In the genomic region with DNA sequence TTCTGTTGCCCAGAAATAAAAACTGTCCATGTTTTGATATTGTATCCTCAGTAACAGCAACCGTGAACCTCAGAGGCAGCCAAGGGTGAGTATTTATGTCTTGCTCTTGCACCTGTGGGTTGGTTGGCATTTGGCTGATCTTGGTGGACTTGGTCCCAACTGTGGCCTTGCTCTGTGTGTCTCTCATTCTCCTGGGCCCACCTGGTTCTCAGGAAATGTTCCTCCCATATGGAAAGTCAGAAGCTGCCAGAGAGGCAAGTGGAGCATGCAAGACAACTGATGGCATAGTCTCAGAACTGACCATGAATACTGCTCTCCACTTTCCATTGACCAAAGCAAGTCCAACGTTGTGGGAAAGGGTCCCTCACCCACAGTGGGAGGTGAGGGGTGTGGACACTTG, we compare ENCODE assay signal across 25 cellular contexts. TPM values are rescaled to one million over a fixed set of nuclear protein-coding genes. Genes with fewer than 3 reads are reported as not detected.
DNase-seq lines count a peak whose midpoint lies in the region; ATAC-seq and TF ChIP-seq lines count a peak whose summit lies in the region.
"Had no signal": no experiment of that assay in that cellular context is flagged by ENCODE, and none has a peak within 500 bp of the region (broad histone marks: within the 10 kb centered on the region; RNA-seq: fewer than 3 reads in every experiment).

No MANE protein-coding gene starts in this region.

- no peak for DNase-seq in activated CD4-positive, alpha-beta memory T cell treated with anti-CD3 and anti-CD28 coated beads for 36 hours
- DNase-seq in activated CD4-positive, alpha-beta memory T cell treated with anti-CD3 and anti-CD28 coated beads, Interleukin-2, amount 10 ng/mL, durations not matched to agents 7 days and 5 days, result no peak
- no peak for DNase-seq in activated naive CD4-positive, alpha-beta T cell treated with anti-CD3 and anti-CD28 coated beads, Interleukin-2, amount 50 U/mL, for 72 hours (ENCODE audit: low spot score in 2 of 2)
- no peak for DNase-seq in activated naive CD4-positive, alpha-beta T cell treated with anti-CD3 and anti-CD28 coated beads, Interleukin-2, amount 10 ng/mL, durations not matched to agents 7 days and 5 days
- DNase-seq in activated T-helper 1 cell treated with anti-CD3 and anti-CD28 coated beads, Interleukin-12 subunit alpha, Interleukin-12 subunit beta, Interleukin-2, Interleukin-4 antibody, amounts not matched to agents 30 ng/mL and 10 ng/mL and 1 ng/mL, durations not matched to agents 14 hours and 24 hours and 36 hours (ENCODE audit: low spot score), result no peak
- DNase-seq in cerebellar cortex (ENCODE audit: low spot score) (peak; percentile 60), mesothelial cell of epicardium (ENCODE audit: low spot score in 2 of 2, unreplicated experiment in 2 of 2) (no peak), AML-193 (lab: John Stamatoyannopoulos, UW) (no peak)
- DNase-seq: Caco-2; CD4-positive, alpha-beta T cell; DMS79; EL; GF-D8; Karpas-422; NCI-H1092; NCI-H1417 treated with DMSO at 0.1 percent for 48 hours; NCI-H1694 treated with DMSO at 0.1 percent for 48 hours; NCI-H2081; NCI-H2227 treated with DMSO at 0.1 percent for 48 hours; NCI-H526 treated with DMSO at 0.1 percent for 48 hours; RPMI8226 had no signal

- H3K9me3 Mint-ChIP-seq in activated CD4-positive, alpha-beta memory T cell treated with anti-CD3 and anti-CD28 coated beads for 36 hours, result peaks cover 31% of the 10 kb centered on the region
- H3K9me3 Mint-ChIP-seq in activated CD4-positive, alpha-beta memory T cell treated with anti-CD3 and anti-CD28 coated beads, Interleukin-2, amount 10 ng/mL, durations not matched to agents 7 days and 5 days, result peaks cover 25% of the 10 kb centered on the region
- peaks cover 11 to 20% of the 10 kb centered on the region in 2 donors for H3K9me3 Mint-ChIP-seq in activated naive CD4-positive, alpha-beta T cell treated with anti-CD3 and anti-CD28 coated beads, Interleukin-2, amount 50 U/mL, for 72 hours
- peaks cover 25% of the 10 kb centered on the region for H3K9me3 Mint-ChIP-seq in activated naive CD4-positive, alpha-beta T cell treated with anti-CD3 and anti-CD28 coated beads, Interleukin-2, amount 10 ng/mL, durations not matched to agents 7 days and 5 days
- peaks cover 31% of the 10 kb centered on the region for H3K9me3 Mint-ChIP-seq in activated T-helper 1 cell treated with anti-CD3 and anti-CD28 coated beads, Interleukin-12 subunit alpha, Interleukin-12 subunit beta, Interleukin-2, Interleukin-4 antibody, amounts not matched to agents 30 ng/mL and 10 ng/mL and 1 ng/mL, durations not matched to agents 14 hours and 24 hours and 36 hours
- peaks cover 4% of the 10 kb centered on the region for H3K9me3 Mint-ChIP-seq in mesothelial cell of epicardium

- no peaks in the 10 kb centered on the region for H3K27me3 Mint-ChIP-seq in activated CD4-positive, alpha-beta memory T cell treated with anti-CD3 and anti-CD28 coated beads for 36 hours
- H3K27me3 Mint-ChIP-seq in activated CD4-positive, alpha-beta memory T cell treated with anti-CD3 and anti-CD28 coated beads, Interleukin-2, amount 10 ng/mL, durations not matched to agents 7 days and 5 days, result no peaks in the 10 kb centered on the region
- no peaks in the 10 kb centered on the region for H3K27me3 Mint-ChIP-seq in activated naive CD4-positive, alpha-beta T cell treated with anti-CD3 and anti-CD28 coated beads, Interleukin-2, amount 10 ng/mL, durations not matched to agents 7 days and 5 days
- H3K27me3 Mint-ChIP-seq in activated T-helper 1 cell treated with anti-CD3 and anti-CD28 coated beads, Interleukin-12 subunit alpha, Interleukin-12 subunit beta, Interleukin-2, Interleukin-4 antibody, amounts not matched to agents 30 ng/mL and 10 ng/mL and 1 ng/mL, durations not matched to agents 14 hours and 24 hours and 36 hours (ENCODE audit: insufficient read depth), result no peaks in the 10 kb centered on the region
- no peaks in the 10 kb centered on the region for H3K27me3 Mint-ChIP-seq in mesothelial cell of epicardium (ENCODE audit: low read depth)
- H3K27me3 Mint-ChIP-seq: CD4-positive, alpha-beta T cell had no signal

- TF ChIP-seq CTCF in mesothelial cell of epicardium (IDR thresholded peaks at IDR 0.05; ENCODE audit: unreplicated experiment), result no peak

- H3K4me3 Mint-ChIP-seq in activated CD4-positive, alpha-beta memory T cell treated with anti-CD3 and anti-CD28 coated beads for 36 hours, result peak overlapping the region; percentile 32
- no peak overlapping the region for H3K4me3 Mint-ChIP-seq in activated CD4-positive, alpha-beta memory T cell treated with anti-CD3 and anti-CD28 coated beads, Interleukin-2, amount 10 ng/mL, durations not matched to agents 7 days and 5 days
- no peak overlapping the region for H3K4me3 Mint-ChIP-seq in activated naive CD4-positive, alpha-beta T cell treated with anti-CD3 and anti-CD28 coated beads, Interleukin-2, amount 10 ng/mL, durations not matched to agents 7 days and 5 days
- no peak overlapping the region for H3K4me3 Mint-ChIP-seq in activated T-helper 1 cell treated with anti-CD3 and anti-CD28 coated beads, Interleukin-12 subunit alpha, Interleukin-12 subunit beta, Interleukin-2, Interleukin-4 antibody, amounts not matched to agents 30 ng/mL and 10 ng/mL and 1 ng/mL, durations not matched to agents 14 hours and 24 hours and 36 hours
- no peak overlapping the region for H3K4me3 Mint-ChIP-seq in mesothelial cell of epicardium
- H3K4me3 Mint-ChIP-seq: CD4-positive, alpha-beta T cell had no signal

- POLR2A ChIA-PET in activated CD4-positive, alpha-beta memory T cell treated with anti-CD3 and anti-CD28 coated beads for 36 hours (lab: Charles Lee), result no interaction called here
- POLR2A ChIA-PET in activated CD4-positive, alpha-beta memory T cell treated with anti-CD3 and anti-CD28 coated beads, Interleukin-2, amount 10 ng/mL, durations not matched to agents 7 days and 5 days (lab: Charles Lee), result no interaction called here

- H3K27ac Mint-ChIP-seq in activated CD4-positive, alpha-beta memory T cell treated with anti-CD3 and anti-CD28 coated beads for 36 hours, result peak overlapping the region; percentile 92
- no peak overlapping the region for H3K27ac Mint-ChIP-seq in activated CD4-positive, alpha-beta memory T cell treated with anti-CD3 and anti-CD28 coated beads, Interleukin-2, amount 10 ng/mL, durations not matched to agents 7 days and 5 days
- peak overlapping the region; percentile 81 to 89 for H3K27ac Mint-ChIP-seq in activated naive CD4-positive, alpha-beta T cell treated with anti-CD3 and anti-CD28 coated beads, Interleukin-2, amount 50 U/mL, for 72 hours
- H3K27ac Mint-ChIP-seq in activated naive CD4-positive, alpha-beta T cell treated with anti-CD3 and anti-CD28 coated beads, Interleukin-2, amount 10 ng/mL, durations not matched to agents 7 days and 5 days, result no peak overlapping the region
- H3K27ac Mint-ChIP-seq in activated T-helper 1 cell treated with anti-CD3 and anti-CD28 coated beads, Interleukin-12 subunit alpha, Interleukin-12 subunit beta, Interleukin-2, Interleukin-4 antibody, amounts not matched to agents 30 ng/mL and 10 ng/mL and 1 ng/mL, durations not matched to agents 14 hours and 24 hours and 36 hours, result peak overlapping the region; percentile 50
- H3K27ac Mint-ChIP-seq in mesothelial cell of epicardium, result no peak overlapping the region

- no peak for ATAC-seq in activated naive CD4-positive, alpha-beta T cell treated with anti-CD3 and anti-CD28 coated beads, Interleukin-2, amount 50 U/mL, for 72 hours
- ATAC-seq: HepG2 had no signal

- CTCF ChIA-PET in activated CD4-positive, alpha-beta memory T cell treated with anti-CD3 and anti-CD28 coated beads for 36 hours (lab: Charles Lee), result interaction anchor here (1.2 kb wide), 1 partner anchor 39 kb away, joined by 7 read pairs; no protein-coding TSS in a partner anchor
- CTCF ChIA-PET in activated CD4-positive, alpha-beta memory T cell treated with anti-CD3 and anti-CD28 coated beads, Interleukin-2, amount 10 ng/mL, durations not matched to agents 7 days and 5 days (lab: Charles Lee), result no interaction called here
- CTCF ChIA-PET in activated naive CD4-positive, alpha-beta T cell treated with anti-CD3 and anti-CD28 coated beads, Interleukin-2, amount 10 ng/mL, durations not matched to agents 7 days and 5 days (lab: Charles Lee), result no interaction called here

- intact Hi-C loops in activated CD4-positive, alpha-beta memory T cell treated with anti-CD3 and anti-CD28 coated beads for 36 hours (cut with micrococcal nuclease), result loop anchor here (2.0 to 10.0 kb wide), 4 partner anchors 39 to 315 kb away; partner anchors contain the start of gene ZNF484
- intact Hi-C loops in activated T-helper 1 cell treated with anti-CD3 and anti-CD28 coated beads, Interleukin-12 subunit alpha, Interleukin-12 subunit beta, Interleukin-2, Interleukin-4 antibody, amounts not matched to agents 30 ng/mL and 10 ng/mL and 1 ng/mL, durations not matched to agents 14 hours and 24 hours and 36 hours (cut with micrococcal nuclease), result loop anchor here (5.0 kb wide), 2 partner anchors 50 to 85 kb away; partner anchors contain the start of gene CARD19

- H3K4me1 Mint-ChIP-seq in activated CD4-positive, alpha-beta memory T cell treated with anti-CD3 and anti-CD28 coated beads for 36 hours (ENCODE audit: low read depth), result peaks cover 59% of the 10 kb centered on the region
- peaks cover 59% of the 10 kb centered on the region for H3K4me1 Mint-ChIP-seq in activated CD4-positive, alpha-beta memory T cell treated with anti-CD3 and anti-CD28 coated beads, Interleukin-2, amount 10 ng/mL, durations not matched to agents 7 days and 5 days
- peaks cover 67% of the 10 kb centered on the region for H3K4me1 Mint-ChIP-seq in activated naive CD4-positive, alpha-beta T cell treated with anti-CD3 and anti-CD28 coated beads, Interleukin-2, amount 10 ng/mL, durations not matched to agents 7 days and 5 days
- H3K4me1 Mint-ChIP-seq in activated T-helper 1 cell treated with anti-CD3 and anti-CD28 coated beads, Interleukin-12 subunit alpha, Interleukin-12 subunit beta, Interleukin-2, Interleukin-4 antibody, amounts not matched to agents 30 ng/mL and 10 ng/mL and 1 ng/mL, durations not matched to agents 14 hours and 24 hours and 36 hours (ENCODE audit: low read depth), result peaks cover 54% of the 10 kb centered on the region
- peaks cover 6% of the 10 kb centered on the region for H3K4me1 Mint-ChIP-seq in mesothelial cell of epicardium

- H3K36me3 Mint-ChIP-seq in activated CD4-positive, alpha-beta memory T cell treated with anti-CD3 and anti-CD28 coated beads for 36 hours, result peaks cover 27% of the 10 kb centered on the region
- H3K36me3 Mint-ChIP-seq in activated CD4-positive, alpha-beta memory T cell treated with anti-CD3 and anti-CD28 coated beads, Interleukin-2, amount 10 ng/mL, durations not matched to agents 7 days and 5 days (ENCODE audit: low read depth), result peaks cover 26% of the 10 kb centered on the region
- peaks cover 24 to 39% of the 10 kb centered on the region in 2 donors for H3K36me3 Mint-ChIP-seq in activated naive CD4-positive, alpha-beta T cell treated with anti-CD3 and anti-CD28 coated beads, Interleukin-2, amount 50 U/mL, for 72 hours
- H3K36me3 Mint-ChIP-seq in activated naive CD4-positive, alpha-beta T cell treated with anti-CD3 and anti-CD28 coated beads, Interleukin-2, amount 10 ng/mL, durations not matched to agents 7 days and 5 days, result peaks cover 16% of the 10 kb centered on the region
- H3K36me3 Mint-ChIP-seq in activated T-helper 1 cell treated with anti-CD3 and anti-CD28 coated beads, Interleukin-12 subunit alpha, Interleukin-12 subunit beta, Interleukin-2, Interleukin-4 antibody, amounts not matched to agents 30 ng/mL and 10 ng/mL and 1 ng/mL, durations not matched to agents 14 hours and 24 hours and 36 hours (ENCODE audit: low read depth), result peaks cover 23% of the 10 kb centered on the region
- H3K36me3 Mint-ChIP-seq in mesothelial cell of epicardium, result no peaks in the 10 kb centered on the region

RNA-seq across cellular contexts. Expression of gene NINJ1, which starts 13.6 kb away (rescaled TPM):
- 10 to 100 TPM; 77.9 to 82.0 TPM for total RNA-seq in activated CD4-positive, alpha-beta memory T cell treated with anti-CD3 and anti-CD28 coated beads for 36 hours
- total RNA-seq in activated CD4-positive, alpha-beta memory T cell treated with anti-CD3 and anti-CD28 coated beads, Interleukin-2, amount 10 ng/mL, durations not matched to agents 7 days and 5 days, result 10 to 100 TPM; 36.9 to 37.4 TPM
- 10 to 100 TPM; 81.0 to 84.8 TPM for total RNA-seq in activated naive CD4-positive, alpha-beta T cell treated with anti-CD3 and anti-CD28 coated beads, Interleukin-2, amount 50 U/mL, for 72 hours
- 94.2 and 95.3 TPM in 2 replicates for total RNA-seq in activated T-helper 1 cell treated with anti-CD3 and anti-CD28 coated beads, Interleukin-12 subunit alpha, Interleukin-12 subunit beta, Interleukin-2, Interleukin-4 antibody, amounts not matched to agents 30 ng/mL and 10 ng/mL and 1 ng/mL, durations not matched to agents 14 hours and 24 hours and 36 hours
- total RNA-seq in mesothelial cell of epicardium, result 33.7 to 35.6 TPM (median 34.7 TPM) in 3 replicates

RNA-seq across cellular contexts. Expression of gene WNK2, which starts 36.3 kb away (rescaled TPM):
- 1 to 10 TPM; 1.2 to 1.6 TPM for total RNA-seq in activated CD4-positive, alpha-beta memory T cell treated with anti-CD3 and anti-CD28 coated beads for 36 hours
- under 1 TPM in 1 of 2 experiments, not detected in 1; 0.05 TPM for total RNA-seq in activated CD4-positive, alpha-beta memory T cell treated with anti-CD3 and anti-CD28 coated beads, Interleukin-2, amount 10 ng/mL, durations not matched to agents 7 days and 5 days
- 1 to 10 TPM; 2.6 to 3.8 TPM for total RNA-seq in activated naive CD4-positive, alpha-beta T cell treated with anti-CD3 and anti-CD28 coated beads, Interleukin-2, amount 50 U/mL, for 72 hours
- 2.2 and 3.0 TPM in 2 replicates for total RNA-seq in activated T-helper 1 cell treated with anti-CD3 and anti-CD28 coated beads, Interleukin-12 subunit alpha, Interleukin-12 subunit beta, Interleukin-2, Interleukin-4 antibody, amounts not matched to agents 30 ng/mL and 10 ng/mL and 1 ng/mL, durations not matched to agents 14 hours and 24 hours and 36 hours
- 57.0 to 66.0 TPM (median 57.5 TPM) in 3 replicates for total RNA-seq in mesothelial cell of epicardium
- total RNA-seq: A172, HT1080, SJSA1 had no signal

RNA-seq across cellular contexts. Expression of gene CARD19, which starts 51.6 kb away (rescaled TPM):
- 10 to 100 TPM; 77.9 to 80.0 TPM for total RNA-seq in activated CD4-positive, alpha-beta memory T cell treated with anti-CD3 and anti-CD28 coated beads for 36 hours
- 10 to 100 TPM; 80.4 to 83.5 TPM for total RNA-seq in activated CD4-positive, alpha-beta memory T cell treated with anti-CD3 and anti-CD28 coated beads, Interleukin-2, amount 10 ng/mL, durations not matched to agents 7 days and 5 days
- 10 to 100 TPM; 58.1 to 82.6 TPM for total RNA-seq in activated naive CD4-positive, alpha-beta T cell treated with anti-CD3 and anti-CD28 coated beads, Interleukin-2, amount 50 U/mL, for 72 hours
- 40.5 and 41.7 TPM in 2 replicates for total RNA-seq in activated T-helper 1 cell treated with anti-CD3 and anti-CD28 coated beads, Interleukin-12 subunit alpha, Interleukin-12 subunit beta, Interleukin-2, Interleukin-4 antibody, amounts not matched to agents 30 ng/mL and 10 ng/mL and 1 ng/mL, durations not matched to agents 14 hours and 24 hours and 36 hours
- 19.4 to 22.6 TPM (median 20.1 TPM) in 3 replicates for total RNA-seq in mesothelial cell of epicardium

Comparison
In these comparisons a context has a peak if more than half of its experiments do, and no peak if none do; other contexts are left out.
1. H3K27ac Mint-ChIP-seq: peak in activated CD4-positive, alpha-beta memory T cell treated with anti-CD3 and anti-CD28 coated beads for 36 hours (single experiment), activated naive CD4-positive, alpha-beta T cell treated with anti-CD3 and anti-CD28 coated beads, Interleukin-2, amount 50 U/mL, for 72 hours (2 of 2) and activated T-helper 1 cell treated with anti-CD3 and anti-CD28 coated beads, Interleukin-12 subunit alpha, Interleukin-12 subunit beta, Interleukin-2, Interleukin-4 antibody, amounts not matched to agents 30 ng/mL and 10 ng/mL and 1 ng/mL, durations not matched to agents 14 hours and 24 hours and 36 hours (single experiment); none in activated CD4-positive, alpha-beta memory T cell treated with anti-CD3 and anti-CD28 coated beads, Interleukin-2, amount 10 ng/mL, durations not matched to agents 7 days and 5 days (single experiment), activated naive CD4-positive, alpha-beta T cell treated with anti-CD3 and anti-CD28 coated beads, Interleukin-2, amount 10 ng/mL, durations not matched to agents 7 days and 5 days (single experiment) and mesothelial cell of epicardium (single experiment).
2. RNA of gene WNK2, which starts 36.3 kb away (total RNA-seq): 57.0 to 66.0 TPM in mesothelial cell of epicardium; 2.6 to 3.8 TPM in activated naive CD4-positive, alpha-beta T cell treated with anti-CD3 and anti-CD28 coated beads, Interleukin-2, amount 50 U/mL, for 72 hours, 2.2 to 3.0 TPM in activated T-helper 1 cell treated with anti-CD3 and anti-CD28 coated beads, Interleukin-12 subunit alpha, Interleukin-12 subunit beta, Interleukin-2, Interleukin-4 antibody, amounts not matched to agents 30 ng/mL and 10 ng/mL and 1 ng/mL, durations not matched to agents 14 hours and 24 hours and 36 hours, 1.2 to 1.6 TPM in activated CD4-positive, alpha-beta memory T cell treated with anti-CD3 and anti-CD28 coated beads for 36 hours and 0.05 TPM in activated CD4-positive, alpha-beta memory T cell treated with anti-CD3 and anti-CD28 coated beads, Interleukin-2, amount 10 ng/mL, durations not matched to agents 7 days and 5 days; every median in the first group is over 10 times any median in the second.